In the genomic region with DNA sequence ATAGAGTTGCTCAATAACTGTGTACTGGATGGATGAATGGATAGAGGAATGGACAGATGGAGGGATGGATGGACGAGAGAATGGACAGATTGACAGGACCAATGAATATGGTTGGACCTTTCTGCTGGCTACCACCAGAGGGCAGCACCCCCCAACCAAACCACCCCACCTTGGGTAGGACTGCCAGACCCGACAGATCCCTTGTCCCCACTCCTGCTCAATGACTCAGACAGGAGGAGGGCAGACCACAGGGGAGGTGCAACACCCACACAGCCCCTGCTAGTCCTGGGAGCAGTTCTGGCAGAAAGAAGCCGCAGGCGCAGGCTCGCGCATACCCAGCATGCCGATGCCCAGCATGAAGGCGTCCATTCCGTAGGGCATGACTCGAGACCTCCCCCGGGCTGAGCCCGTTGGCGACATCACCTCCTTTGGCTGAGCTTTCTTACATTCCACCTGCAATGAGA, we compare ENCODE assay signal across 8 cellular contexts. TPM values are rescaled to one million over a fixed set of nuclear protein-coding genes. Genes with fewer than 3 reads are reported as not detected.
DNase-seq lines count a peak whose midpoint lies in the region; ATAC-seq and TF ChIP-seq lines count a peak whose summit lies in the region.

No MANE protein-coding gene starts in this region.

- BruUV-seq in HCT116 (replicated peaks; lab: Mats Ljungman, UMichigan), result no TSS peak

- H3K4me3 Mint-ChIP-seq in CD14-positive monocyte, result no peak overlapping the region
- H3K4me3 Mint-ChIP-seq in effector memory CD8-positive, alpha-beta T cell, result no peak overlapping the region
- no peak overlapping the region for H3K4me3 Mint-ChIP-seq in mesothelial cell of epicardium

- peak; percentile 96 for ATAC-seq in HCT116
- peak; percentile 94 for ATAC-seq in effector memory CD8-positive, alpha-beta T cell (replicated peaks)
- no peak for ATAC-seq in GM18520 (IDR thresholded peaks at IDR 0.05; ENCODE audit: unreplicated experiment)

- H4K20me1 ChIP-seq in HCT116 (ENCODE audit: insufficient read depth), result no peaks in the 10 kb centered on the region

- H3K4me1 Mint-ChIP-seq in CD14-positive monocyte, result peaks cover 2% of the 10 kb centered on the region
- H3K4me1 Mint-ChIP-seq in effector memory CD8-positive, alpha-beta T cell (ENCODE audit: low read depth in 2 of 2), result peaks cover 0 to under 1% of the 10 kb centered on the region in 2 donors
- H3K4me1 Mint-ChIP-seq in mesothelial cell of epicardium, result peaks cover 3% of the 10 kb centered on the region

- POLR2A ChIA-PET in HCT116 (lab: Charles Lee), result no interaction called here

- peak; percentile 89 for TF ChIP-seq RAD21 in HCT116 (IDR thresholded peaks at IDR 0.05; ENCODE audit: low read depth)

- no peaks in the 10 kb centered on the region for H3K9me2 ChIP-seq in HCT116 (ENCODE audit: insufficient read depth)

- no peaks in the 10 kb centered on the region for H3K79me2 ChIP-seq in HCT116 (ENCODE audit: insufficient read depth, low read length)

- H3K9me3 ChIP-seq in HCT116 (ENCODE audit: control insufficient read depth in 1 of 2, insufficient read depth in 1 of 2, low read depth in 1 of 2, low read length in 2 of 2), result no peaks in the 10 kb centered on the region

- H3K36me3 Mint-ChIP-seq in CD14-positive monocyte, result no peaks in the 10 kb centered on the region
- peaks cover 3% of the 10 kb centered on the region for H3K36me3 Mint-ChIP-seq in effector memory CD8-positive, alpha-beta T cell (ENCODE audit: insufficient read depth)
- H3K36me3 Mint-ChIP-seq in mesothelial cell of epicardium, result peaks cover 20% of the 10 kb centered on the region

- H3K9ac ChIP-seq in HCT116 (ENCODE audit: low read length), result no peak overlapping the region

- TF ChIP-seq CTCF in CD14-positive monocyte (IDR thresholded peaks at IDR 0.05) (peak; percentile 91), HCT116 (IDR thresholded peaks at IDR 0.05 in 2 of 3, conservative IDR thresholded peaks at IDR 0.05 in 1 of 3; ENCODE audit: borderline replicate concordance in 1 of 3, insufficient read depth in 1 of 3, low read depth in 2 of 3, low read length in 2 of 3) (peak; percentile 79 to 91 (median 87)), mesothelial cell of epicardium (IDR thresholded peaks at IDR 0.05; ENCODE audit: unreplicated experiment) (peak; percentile 93)

- no peak overlapping the region for H3K27ac ChIP-seq in HCT116 (ENCODE audit: low read depth, low read length)

- intact Hi-C loops in CD14-positive monocyte (cut with micrococcal nuclease), result loop anchor here in 1 of 2 donors (2.0 kb wide), 1 partner anchor 74 kb away; no protein-coding TSS in a partner anchor
- intact Hi-C loops in HCT116 (cut with micrococcal nuclease), result loop anchor here (1.0 to 2.0 kb wide), 3 partner anchors 74 to 110 kb away; partner anchors contain the start of gene COX6A1

- no peaks in the 10 kb centered on the region for H3K27me3 ChIP-seq in HCT116 (ENCODE audit: insufficient read depth, low read length)

- TF ChIP-seq POLR2A in HCT116 (IDR thresholded peaks at IDR 0.05; ENCODE audit: borderline replicate concordance, extremely low read depth, insufficient read depth, insufficient read length), result no peak

- H3K27me3 Mint-ChIP-seq in CD14-positive monocyte (ENCODE audit: low read depth in 3 of 3), result peaks cover 26 to 47% (median 33%) of the 10 kb centered on the region in 3 donors
- peaks cover 53 to 76% of the 10 kb centered on the region in 2 donors for H3K27me3 Mint-ChIP-seq in effector memory CD8-positive, alpha-beta T cell
- no peaks in the 10 kb centered on the region for H3K27me3 Mint-ChIP-seq in mesothelial cell of epicardium (ENCODE audit: low read depth)

- H3K36me3 ChIP-seq in HCT116 (ENCODE audit: control insufficient read depth in 1 of 2, insufficient read depth in 2 of 2, low read length in 2 of 2), result peaks cover 11 to 24% of the 10 kb centered on the region in 2 experiments

- no peak overlapping the region for H2AFZ ChIP-seq in HCT116 (ENCODE audit: low read depth, low read length, poor library complexity, severe bottlenecking)

- CTCF ChIA-PET in HCT116 (lab: Charles Lee), result interaction anchor here (0.7 to 1.2 kb wide), 5 partner anchors 15 to 110 kb away, joined by 3 to 5 read pairs (median 3); no protein-coding TSS in a partner anchor

- RAD21 ChIA-PET in HCT116 (lab: Charles Lee; ENCODE audit: low non-redundant PET in 1 of 2, low total read pairs in 2 of 2, uncharacterized antibody in 2 of 2, unreplicated experiment in 2 of 2), result no interaction called here

- peaks cover 0 to 14% of the 10 kb centered on the region in 2 experiments; a peak in 2 of 4 replicates for H3K4me1 ChIP-seq in HCT116 (ENCODE audit: control insufficient read depth in 1 of 2, insufficient read depth in 2 of 2, low read length in 2 of 2)

- no peak overlapping the region for H3K27ac Mint-ChIP-seq in CD14-positive monocyte
- no peak overlapping the region for H3K27ac Mint-ChIP-seq in effector memory CD8-positive, alpha-beta T cell
- H3K27ac Mint-ChIP-seq in mesothelial cell of epicardium, result peak overlapping the region; percentile 48

- no peak overlapping the region for H3K4me2 ChIP-seq in HCT116 (ENCODE audit: low read length)

- no peak overlapping the region for H3K4me3 ChIP-seq in HCT116 (replicated peaks in 1 of 2; ENCODE audit: low read depth in 1 of 2, low read length in 2 of 2)

- H3K9me3 Mint-ChIP-seq in CD14-positive monocyte (peaks cover 0 to 2% (median 0%) of the 10 kb centered on the region in 7 donors), mesothelial cell of epicardium (no peaks in the 10 kb centered on the region)
- H3K9me3 Mint-ChIP-seq in effector memory CD8-positive, alpha-beta T cell, result no peaks in the 10 kb centered on the region

- DNase-seq in CD14-positive monocyte (ENCODE audit: low spot score), result peak; percentile 62
- peak; percentile 57 for DNase-seq in HCT116 (ENCODE audit: low read depth, low spot score)
- peak; percentile 51 for DNase-seq in NK-92 treated with Interleukin-12 subunit alpha and Interleukin-12 subunit beta, amount 100 ng/mL, for 24 hours (lab: John Stamatoyannopoulos, UW)
- peak; percentile 46 to 61 for DNase-seq in activated CD8-positive, alpha-beta memory T cell treated with anti-CD3 and anti-CD28 coated beads for 1 hour (ENCODE audit: extremely low read depth in 1 of 2, low read depth in 1 of 2)
- peak; percentile 59 to 67 (median 64) for DNase-seq in effector memory CD8-positive, alpha-beta T cell
- peak; percentile 57 to 83 for DNase-seq in mesothelial cell of epicardium (ENCODE audit: low spot score in 2 of 2, unreplicated experiment in 2 of 2)
- DNase-seq in stimulated activated CD8-positive, alpha-beta memory T cell treated with anti-CD3 and anti-CD28 coated beads, Interleukin-15, amount 100 ng/mL, for 48 hours (ENCODE audit: low read depth in 2 of 2), result peak; percentile 59

TF ChIP-seq in HCT116, 20 proteins besides CTCF, POLR2A, EP300 and RAD21:
- no peak for TF ChIP-seq POLR2AphosphoS5 (IDR thresholded peaks at IDR 0.05; ENCODE audit: low read depth, low read length)
- no peak for TF ChIP-seq SIN3A (IDR thresholded peaks at IDR 0.05; ENCODE audit: low read depth)
- TF ChIP-seq ZFX (IDR thresholded peaks at IDR 0.05), result no peak
- no peak for TF ChIP-seq EZH2 (IDR thresholded peaks at IDR 0.05)
TF ChIP-seq in HCT116: peak in this region for 0.

RNA-seq across cellular contexts. Expression of gene MSI1, which starts 12.4 kb away (rescaled TPM):
- not detected for polyA plus RNA-seq in CD14-positive monocyte
- total RNA-seq in HCT116 (2021; ENCODE audit: unreplicated experiment) (26.0 TPM), mesothelial cell of epicardium (27.7 to 32.7 TPM (median 28.4 TPM) in 3 replicates)
- polyA plus RNA-seq in HCT116 (2012), result 10.3 and 11.7 TPM in 2 replicates

RNA-seq across cellular contexts. Expression of gene PLA2G1B, which starts 29.0 kb away (rescaled TPM):
- polyA plus RNA-seq in CD14-positive monocyte, result not detected
- total RNA-seq in HCT116 (2021; ENCODE audit: unreplicated experiment) (2.0 TPM), mesothelial cell of epicardium (not detected in 3 replicates)
- not detected in 2 replicates for polyA plus RNA-seq in HCT116 (2012)

RNA-seq across cellular contexts. Expression of gene SIRT4, which starts 54.5 kb away (rescaled TPM):
- under 1 TPM; 0.30 to 0.72 TPM for polyA plus RNA-seq in CD14-positive monocyte
- total RNA-seq in HCT116 (2021; ENCODE audit: unreplicated experiment), result 2.8 TPM
- polyA plus RNA-seq in HCT116 (2012), result 1.1 and 1.4 TPM in 2 replicates
- 3.9 to 4.6 TPM (median 4.3 TPM) in 3 replicates for total RNA-seq in mesothelial cell of epicardium
